In the genomic region with DNA sequence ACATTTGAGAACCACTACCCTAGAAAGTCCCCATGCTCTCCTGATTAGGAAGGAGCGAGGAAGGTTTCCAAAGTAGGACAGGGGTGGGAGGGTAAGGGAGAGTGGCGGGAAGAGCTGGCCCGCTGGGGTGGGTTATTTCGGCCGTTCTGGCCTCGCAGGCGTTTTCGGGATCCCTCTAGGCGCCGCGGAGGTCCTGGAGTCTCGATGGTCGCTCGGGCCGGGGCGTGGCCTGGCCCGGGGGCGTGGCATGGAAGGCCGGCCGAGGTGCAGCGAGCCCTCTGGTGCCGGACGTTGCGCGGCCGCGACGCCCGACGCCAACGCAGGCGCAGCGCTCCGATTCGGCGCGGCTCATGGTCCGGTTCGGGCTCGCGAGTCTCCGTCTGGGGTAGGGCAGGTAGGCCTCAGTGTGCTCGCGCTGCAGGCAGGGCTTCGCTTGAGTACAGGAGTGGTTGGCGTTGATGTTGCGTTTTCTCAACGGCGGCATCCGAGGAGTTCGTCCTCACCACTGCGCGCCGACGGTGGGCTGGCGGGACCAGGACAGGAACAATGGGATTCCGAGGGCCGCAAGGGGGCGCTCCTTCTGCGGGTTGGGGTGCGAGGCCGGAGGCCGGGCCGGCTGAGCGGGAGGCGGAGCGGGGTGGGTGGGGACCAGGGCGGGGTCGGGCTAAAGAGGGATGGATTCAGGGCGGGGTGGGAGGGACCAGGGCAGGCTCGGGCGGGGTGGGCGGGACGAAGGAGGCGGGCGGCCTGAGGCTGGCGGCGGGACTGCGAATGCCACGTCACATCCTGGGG, we compare ENCODE assay signal across 1 cellular context.
TF ChIP-seq lines count a peak whose summit lies in the region.

A gene with protein sequence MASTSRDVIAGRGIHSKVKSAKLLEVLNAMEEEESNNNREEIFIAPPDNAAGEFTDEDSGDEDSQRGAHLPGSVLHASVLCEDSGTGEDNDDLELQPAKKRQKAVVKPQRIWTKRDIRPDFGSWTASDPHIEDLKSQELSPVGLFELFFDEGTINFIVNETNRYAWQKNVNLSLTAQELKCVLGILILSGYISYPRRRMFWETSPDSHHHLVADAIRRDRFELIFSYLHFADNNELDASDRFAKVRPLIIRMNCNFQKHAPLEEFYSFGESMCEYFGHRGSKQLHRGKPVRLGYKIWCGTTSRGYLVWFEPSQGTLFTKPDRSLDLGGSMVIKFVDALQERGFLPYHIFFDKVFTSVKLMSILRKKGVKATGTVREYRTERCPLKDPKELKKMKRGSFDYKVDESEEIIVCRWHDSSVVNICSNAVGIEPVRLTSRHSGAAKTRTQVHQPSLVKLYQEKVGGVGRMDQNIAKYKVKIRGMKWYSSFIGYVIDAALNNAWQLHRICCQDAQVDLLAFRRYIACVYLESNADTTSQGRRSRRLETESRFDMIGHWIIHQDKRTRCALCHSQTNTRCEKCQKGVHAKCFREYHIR (plus strand): TSS at position 287 of the 792 bp plus-strand sequence. CDS start 7,628 bp downstream, outside the sequence.

TF ChIP-seq in K562, 482 proteins besides CTCF, POLR2A, EP300 and RAD21 (continued from another document and continues in another):
- TF ChIP-seq, protein P1, sequence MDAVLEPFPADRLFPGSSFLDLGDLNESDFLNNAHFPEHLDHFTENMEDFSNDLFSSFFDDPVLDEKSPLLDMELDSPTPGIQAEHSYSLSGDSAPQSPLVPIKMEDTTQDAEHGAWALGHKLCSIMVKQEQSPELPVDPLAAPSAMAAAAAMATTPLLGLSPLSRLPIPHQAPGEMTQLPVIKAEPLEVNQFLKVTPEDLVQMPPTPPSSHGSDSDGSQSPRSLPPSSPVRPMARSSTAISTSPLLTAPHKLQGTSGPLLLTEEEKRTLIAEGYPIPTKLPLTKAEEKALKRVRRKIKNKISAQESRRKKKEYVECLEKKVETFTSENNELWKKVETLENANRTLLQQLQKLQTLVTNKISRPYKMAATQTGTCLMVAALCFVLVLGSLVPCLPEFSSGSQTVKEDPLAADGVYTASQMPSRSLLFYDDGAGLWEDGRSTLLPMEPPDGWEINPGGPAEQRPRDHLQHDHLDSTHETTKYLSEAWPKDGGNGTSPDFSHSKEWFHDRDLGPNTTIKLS (IDR thresholded peaks at IDR 0.05; ENCODE audit: borderline replicate concordance, low read depth): peak; percentile 82; the same call in 1 of the 2 replicates
- TF ChIP-seq HMG20A (CRISPR knock-in tag; conservative IDR thresholded peaks at IDR 0.05): no peak
- TF ChIP-seq ZNF324 (CRISPR knock-in tag; IDR thresholded peaks at IDR 0.05): 0 out of 2 replicates have a peak, but pooled peaks have one; percentile 57
- 0 out of 2 replicates have a peak, but pooled peaks have one; percentile 68 for TF ChIP-seq ZNF23 (CRISPR knock-in tag; IDR thresholded peaks at IDR 0.05)
- TF ChIP-seq, protein P2, sequence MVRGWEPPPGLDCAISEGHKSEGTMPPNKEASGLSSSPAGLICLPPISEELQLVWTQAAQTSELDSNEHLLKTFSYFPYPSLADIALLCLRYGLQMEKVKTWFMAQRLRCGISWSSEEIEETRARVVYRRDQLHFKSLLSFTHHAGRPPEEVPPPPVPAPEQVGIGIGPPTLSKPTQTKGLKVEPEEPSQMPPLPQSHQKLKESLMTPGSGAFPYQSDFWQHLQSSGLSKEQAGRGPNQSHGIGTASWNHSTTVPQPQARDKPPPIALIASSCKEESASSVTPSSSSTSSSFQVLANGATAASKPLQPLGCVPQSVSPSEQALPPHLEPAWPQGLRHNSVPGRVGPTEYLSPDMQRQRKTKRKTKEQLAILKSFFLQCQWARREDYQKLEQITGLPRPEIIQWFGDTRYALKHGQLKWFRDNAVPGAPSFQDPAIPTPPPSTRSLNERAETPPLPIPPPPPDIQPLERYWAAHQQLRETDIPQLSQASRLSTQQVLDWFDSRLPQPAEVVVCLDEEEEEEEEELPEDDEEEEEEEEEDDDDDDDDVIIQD (CRISPR knock-in tag; IDR thresholded peaks at IDR 0.05): no peak
- TF ChIP-seq ZNF197 (CRISPR knock-in tag; IDR thresholded peaks at IDR 0.05; ENCODE audit: low read depth): no peak
- TF ChIP-seq, protein P3, sequence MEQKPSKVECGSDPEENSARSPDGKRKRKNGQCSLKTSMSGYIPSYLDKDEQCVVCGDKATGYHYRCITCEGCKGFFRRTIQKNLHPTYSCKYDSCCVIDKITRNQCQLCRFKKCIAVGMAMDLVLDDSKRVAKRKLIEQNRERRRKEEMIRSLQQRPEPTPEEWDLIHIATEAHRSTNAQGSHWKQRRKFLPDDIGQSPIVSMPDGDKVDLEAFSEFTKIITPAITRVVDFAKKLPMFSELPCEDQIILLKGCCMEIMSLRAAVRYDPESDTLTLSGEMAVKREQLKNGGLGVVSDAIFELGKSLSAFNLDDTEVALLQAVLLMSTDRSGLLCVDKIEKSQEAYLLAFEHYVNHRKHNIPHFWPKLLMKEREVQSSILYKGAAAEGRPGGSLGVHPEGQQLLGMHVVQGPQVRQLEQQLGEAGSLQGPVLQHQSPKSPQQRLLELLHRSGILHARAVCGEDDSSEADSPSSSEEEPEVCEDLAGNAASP (IDR thresholded peaks at IDR 0.05): no peak
- TF ChIP-seq POU5F1 (IDR thresholded peaks at IDR 0.05; ENCODE audit: borderline replicate concordance, low read depth, low read length, partially characterized antibody): no peak
- TF ChIP-seq XRCC3 (IDR thresholded peaks at IDR 0.05): no peak
- TF ChIP-seq ZNF551 (CRISPR knock-in tag; IDR thresholded peaks at IDR 0.05): no peak
- no peak for TF ChIP-seq SLC30A9 (CRISPR knock-in tag; IDR thresholded peaks at IDR 0.05)
- TF ChIP-seq, protein P4, sequence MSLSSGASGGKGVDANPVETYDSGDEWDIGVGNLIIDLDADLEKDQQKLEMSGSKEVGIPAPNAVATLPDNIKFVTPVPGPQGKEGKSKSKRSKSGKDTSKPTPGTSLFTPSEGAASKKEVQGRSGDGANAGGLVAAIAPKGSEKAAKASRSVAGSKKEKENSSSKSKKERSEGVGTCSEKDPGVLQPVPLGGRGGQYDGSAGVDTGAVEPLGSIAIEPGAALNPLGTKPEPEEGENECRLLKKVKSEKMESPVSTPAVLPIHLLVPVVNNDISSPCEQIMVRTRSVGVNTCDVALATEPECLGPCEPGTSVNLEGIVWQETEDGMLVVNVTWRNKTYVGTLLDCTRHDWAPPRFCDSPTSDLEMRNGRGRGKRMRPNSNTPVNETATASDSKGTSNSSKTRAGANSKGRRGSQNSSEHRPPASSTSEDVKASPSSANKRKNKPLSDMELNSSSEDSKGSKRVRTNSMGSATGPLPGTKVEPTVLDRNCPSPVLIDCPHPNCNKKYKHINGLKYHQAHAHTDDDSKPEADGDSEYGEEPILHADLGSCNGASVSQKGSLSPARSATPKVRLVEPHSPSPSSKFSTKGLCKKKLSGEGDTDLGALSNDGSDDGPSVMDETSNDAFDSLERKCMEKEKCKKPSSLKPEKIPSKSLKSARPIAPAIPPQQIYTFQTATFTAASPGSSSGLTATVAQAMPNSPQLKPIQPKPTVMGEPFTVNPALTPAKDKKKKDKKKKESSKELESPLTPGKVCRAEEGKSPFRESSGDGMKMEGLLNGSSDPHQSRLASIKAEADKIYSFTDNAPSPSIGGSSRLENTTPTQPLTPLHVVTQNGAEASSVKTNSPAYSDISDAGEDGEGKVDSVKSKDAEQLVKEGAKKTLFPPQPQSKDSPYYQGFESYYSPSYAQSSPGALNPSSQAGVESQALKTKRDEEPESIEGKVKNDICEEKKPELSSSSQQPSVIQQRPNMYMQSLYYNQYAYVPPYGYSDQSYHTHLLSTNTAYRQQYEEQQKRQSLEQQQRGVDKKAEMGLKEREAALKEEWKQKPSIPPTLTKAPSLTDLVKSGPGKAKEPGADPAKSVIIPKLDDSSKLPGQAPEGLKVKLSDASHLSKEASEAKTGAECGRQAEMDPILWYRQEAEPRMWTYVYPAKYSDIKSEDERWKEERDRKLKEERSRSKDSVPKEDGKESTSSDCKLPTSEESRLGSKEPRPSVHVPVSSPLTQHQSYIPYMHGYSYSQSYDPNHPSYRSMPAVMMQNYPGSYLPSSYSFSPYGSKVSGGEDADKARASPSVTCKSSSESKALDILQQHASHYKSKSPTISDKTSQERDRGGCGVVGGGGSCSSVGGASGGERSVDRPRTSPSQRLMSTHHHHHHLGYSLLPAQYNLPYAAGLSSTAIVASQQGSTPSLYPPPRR (CRISPR knock-in tag; IDR thresholded peaks at IDR 0.05; ENCODE audit: borderline replicate concordance): peak; percentile 92; the same call in 1 of the 2 replicates
- TF ChIP-seq, protein P5, sequence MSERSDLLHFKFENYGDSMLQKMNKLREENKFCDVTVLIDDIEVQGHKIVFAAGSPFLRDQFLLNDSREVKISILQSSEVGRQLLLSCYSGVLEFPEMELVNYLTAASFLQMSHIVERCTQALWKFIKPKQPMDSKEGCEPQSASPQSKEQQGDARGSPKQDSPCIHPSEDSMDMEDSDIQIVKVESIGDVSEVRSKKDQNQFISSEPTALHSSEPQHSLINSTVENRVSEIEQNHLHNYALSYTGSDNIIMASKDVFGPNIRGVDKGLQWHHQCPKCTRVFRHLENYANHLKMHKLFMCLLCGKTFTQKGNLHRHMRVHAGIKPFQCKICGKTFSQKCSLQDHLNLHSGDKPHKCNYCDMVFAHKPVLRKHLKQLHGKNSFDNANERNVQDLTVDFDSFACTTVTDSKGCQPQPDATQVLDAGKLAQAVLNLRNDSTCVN (CRISPR knock-in tag; IDR thresholded peaks at IDR 0.05): 0 out of 2 replicates have a peak, but pooled peaks have one; percentile 38
- no peak for TF ChIP-seq NCOA4 (IDR thresholded peaks at IDR 0.05; ENCODE audit: partially characterized antibody)
- no peak for TF ChIP-seq ATF1 (CRISPR knock-in tag; IDR thresholded peaks at IDR 0.05)
- TF ChIP-seq ATF1 (tag; IDR thresholded peaks at IDR 0.05): peak; percentile 86
- 0 out of 2 replicates have a peak, but pooled peaks have one; percentile 93 for TF ChIP-seq NFRKB (IDR thresholded peaks at IDR 0.05; ENCODE audit: low read depth)
- 0 out of 2 replicates have a peak, but pooled peaks have one; percentile 11 for TF ChIP-seq RBM34 (IDR thresholded peaks at IDR 0.05; ENCODE audit: borderline replicate concordance, insufficient read depth, low read length)
- peak; percentile 28; the same call in 1 of the 2 replicates for TF ChIP-seq NCOA1 (IDR thresholded peaks at IDR 0.05; ENCODE audit: low read depth)
- no peak for TF ChIP-seq SREBF1 (IDR thresholded peaks at IDR 0.05; ENCODE audit: borderline replicate concordance, low read depth, low read length)
- TF ChIP-seq RB1 (IDR thresholded peaks at IDR 0.05; ENCODE audit: low read depth): peak; percentile 96
- TF ChIP-seq, protein P6, sequence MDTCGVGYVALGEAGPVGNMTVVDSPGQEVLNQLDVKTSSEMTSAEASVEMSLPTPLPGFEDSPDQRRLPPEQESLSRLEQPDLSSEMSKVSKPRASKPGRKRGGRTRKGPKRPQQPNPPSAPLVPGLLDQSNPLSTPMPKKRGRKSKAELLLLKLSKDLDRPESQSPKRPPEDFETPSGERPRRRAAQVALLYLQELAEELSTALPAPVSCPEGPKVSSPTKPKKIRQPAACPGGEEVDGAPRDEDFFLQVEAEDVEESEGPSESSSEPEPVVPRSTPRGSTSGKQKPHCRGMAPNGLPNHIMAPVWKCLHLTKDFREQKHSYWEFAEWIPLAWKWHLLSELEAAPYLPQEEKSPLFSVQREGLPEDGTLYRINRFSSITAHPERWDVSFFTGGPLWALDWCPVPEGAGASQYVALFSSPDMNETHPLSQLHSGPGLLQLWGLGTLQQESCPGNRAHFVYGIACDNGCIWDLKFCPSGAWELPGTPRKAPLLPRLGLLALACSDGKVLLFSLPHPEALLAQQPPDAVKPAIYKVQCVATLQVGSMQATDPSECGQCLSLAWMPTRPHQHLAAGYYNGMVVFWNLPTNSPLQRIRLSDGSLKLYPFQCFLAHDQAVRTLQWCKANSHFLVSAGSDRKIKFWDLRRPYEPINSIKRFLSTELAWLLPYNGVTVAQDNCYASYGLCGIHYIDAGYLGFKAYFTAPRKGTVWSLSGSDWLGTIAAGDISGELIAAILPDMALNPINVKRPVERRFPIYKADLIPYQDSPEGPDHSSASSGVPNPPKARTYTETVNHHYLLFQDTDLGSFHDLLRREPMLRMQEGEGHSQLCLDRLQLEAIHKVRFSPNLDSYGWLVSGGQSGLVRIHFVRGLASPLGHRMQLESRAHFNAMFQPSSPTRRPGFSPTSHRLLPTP (IDR thresholded peaks at IDR 0.05; ENCODE audit: borderline replicate concordance, extremely low read depth, insufficient read length): no peak
- no peak for TF ChIP-seq NFXL1 (CRISPR knock-in tag; IDR thresholded peaks at IDR 0.05)
- no peak for TF ChIP-seq NR2F6 (CRISPR knock-in tag; IDR thresholded peaks at IDR 0.05)
- TF ChIP-seq SIX5 (IDR thresholded peaks at IDR 0.05; ENCODE audit: borderline replicate concordance in 1 of 2, insufficient read depth in 1 of 2, low read depth in 1 of 2, low read length in 2 of 2): no peak
- TF ChIP-seq, protein P7, sequence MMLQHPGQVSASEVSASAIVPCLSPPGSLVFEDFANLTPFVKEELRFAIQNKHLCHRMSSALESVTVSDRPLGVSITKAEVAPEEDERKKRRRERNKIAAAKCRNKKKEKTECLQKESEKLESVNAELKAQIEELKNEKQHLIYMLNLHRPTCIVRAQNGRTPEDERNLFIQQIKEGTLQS (IDR thresholded peaks at IDR 0.05): no peak
- TF ChIP-seq, protein P7 (CRISPR knock-in tag; conservative IDR thresholded peaks at IDR 0.05): peak; percentile 82; the same call in 1 of the 2 replicates
- TF ChIP-seq CAMTA2 (CRISPR knock-in tag; conservative IDR thresholded peaks at IDR 0.05): 0 out of 2 replicates have a peak, but pooled peaks have one; percentile 30
- TF ChIP-seq, protein P8, sequence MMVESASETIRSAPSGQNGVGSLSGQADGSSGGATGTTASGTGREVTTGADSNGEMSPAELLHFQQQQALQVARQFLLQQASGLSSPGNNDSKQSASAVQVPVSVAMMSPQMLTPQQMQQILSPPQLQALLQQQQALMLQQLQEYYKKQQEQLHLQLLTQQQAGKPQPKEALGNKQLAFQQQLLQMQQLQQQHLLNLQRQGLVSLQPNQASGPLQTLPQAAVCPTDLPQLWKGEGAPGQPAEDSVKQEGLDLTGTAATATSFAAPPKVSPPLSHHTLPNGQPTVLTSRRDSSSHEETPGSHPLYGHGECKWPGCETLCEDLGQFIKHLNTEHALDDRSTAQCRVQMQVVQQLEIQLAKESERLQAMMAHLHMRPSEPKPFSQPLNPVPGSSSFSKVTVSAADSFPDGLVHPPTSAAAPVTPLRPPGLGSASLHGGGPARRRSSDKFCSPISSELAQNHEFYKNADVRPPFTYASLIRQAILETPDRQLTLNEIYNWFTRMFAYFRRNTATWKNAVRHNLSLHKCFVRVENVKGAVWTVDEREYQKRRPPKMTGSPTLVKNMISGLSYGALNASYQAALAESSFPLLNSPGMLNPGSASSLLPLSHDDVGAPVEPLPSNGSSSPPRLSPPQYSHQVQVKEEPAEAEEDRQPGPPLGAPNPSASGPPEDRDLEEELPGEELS (CRISPR knock-in tag; IDR thresholded peaks at IDR 0.05; ENCODE audit: borderline replicate concordance): peak; percentile 95
- no peak for TF ChIP-seq SNRNP70 (optimal IDR thresholded peaks at IDR 0.05; ENCODE audit: low read depth, low read length)
- no peak for TF ChIP-seq ZNF75A (CRISPR knock-in tag; IDR thresholded peaks at IDR 0.05)
- no peak for TF ChIP-seq TCFL5 (CRISPR knock-in tag; conservative IDR thresholded peaks at IDR 0.05)
- TF ChIP-seq, protein P9, sequence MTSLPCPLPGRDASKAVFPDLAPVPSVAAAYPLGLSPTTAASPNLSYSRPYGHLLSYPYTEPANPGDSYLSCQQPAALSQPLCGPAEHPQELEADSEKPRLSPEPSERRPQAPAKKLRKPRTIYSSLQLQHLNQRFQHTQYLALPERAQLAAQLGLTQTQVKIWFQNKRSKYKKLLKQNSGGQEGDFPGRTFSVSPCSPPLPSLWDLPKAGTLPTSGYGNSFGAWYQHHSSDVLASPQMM (CRISPR knock-in tag; IDR thresholded peaks at IDR 0.05): no peak
- TF ChIP-seq ZNF830 (CRISPR knock-in tag; IDR thresholded peaks at IDR 0.05): no peak
- no peak for TF ChIP-seq ZNF561 (CRISPR knock-in tag; conservative IDR thresholded peaks at IDR 0.05)
- peak; percentile 59; the same call in 1 of the 2 replicates for TF ChIP-seq ZNF175 (CRISPR knock-in tag; IDR thresholded peaks at IDR 0.05; ENCODE audit: low read depth)
